In the genomic region with DNA sequence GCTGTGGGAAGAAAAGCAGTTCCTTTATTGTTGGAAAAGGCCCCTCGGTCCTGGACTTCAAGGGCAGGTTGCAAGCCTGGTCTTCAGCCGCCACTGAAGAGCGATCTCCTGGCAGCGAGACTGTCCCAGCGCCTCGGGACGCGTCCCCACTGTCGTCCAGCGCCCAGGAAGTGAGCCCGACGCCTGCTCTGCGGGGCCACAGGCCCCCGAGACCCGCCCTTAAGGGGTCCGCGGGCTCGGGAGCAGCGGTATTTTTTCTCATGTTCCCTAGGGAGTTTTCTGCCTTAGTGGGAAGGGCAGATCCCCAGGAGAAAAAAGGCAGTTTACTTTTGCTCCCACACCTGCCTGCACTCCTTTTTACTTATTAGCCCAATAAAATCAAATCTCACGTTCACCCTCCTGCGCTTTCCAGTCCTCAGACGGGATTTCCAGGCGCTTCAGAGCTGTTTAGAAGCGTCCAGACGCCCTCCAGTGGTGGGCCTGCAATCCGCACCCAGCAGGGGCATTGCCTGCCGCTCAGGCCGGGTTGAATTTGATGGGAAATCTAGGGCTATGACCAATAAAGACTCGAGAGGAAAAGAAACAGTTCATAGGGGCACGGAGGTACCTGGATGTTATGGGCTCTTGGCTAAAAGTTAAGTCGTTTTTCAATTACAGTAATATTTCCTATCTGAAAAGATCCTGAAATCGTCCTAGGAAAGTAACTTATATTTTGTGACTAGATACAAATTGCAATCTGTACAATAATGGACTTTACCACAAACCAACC, we compare ENCODE assay signal across 8 cellular contexts. TPM values are rescaled to one million over a fixed set of nuclear protein-coding genes. Genes with fewer than 3 reads are reported as not detected.
DNase-seq lines count a peak whose midpoint lies in the region; ATAC-seq, FAIRE-seq and TF ChIP-seq lines count a peak whose summit lies in the region.

No MANE protein-coding gene starts in this region.

- H3K9me3 ChIP-seq in GM12878 (replicated peaks; ENCODE audit: control insufficient read depth, insufficient read depth, low read length) = no peaks in the 10 kb centered on the region

- H3K4me1 ChIP-seq in GM12878 (ENCODE audit: control insufficient read depth, insufficient read depth, low read length) = peaks cover 10% of the 10 kb centered on the region

- peaks cover 29% of the 10 kb centered on the region for H3K79me2 ChIP-seq in GM12878 (ENCODE audit: control insufficient read depth, insufficient read depth, low read length)

- peak; percentile 96 to 99 (median 97) for TF ChIP-seq CTCF in GM12878 (IDR thresholded peaks at IDR 0.05 in 2 of 3, conservative IDR thresholded peaks at IDR 0.05 in 1 of 3; ENCODE audit: control insufficient read depth in 2 of 3, extremely low read depth in 1 of 3, insufficient read depth in 1 of 3, low read depth in 3 of 3, low read length in 3 of 3)
- TF ChIP-seq CTCF in retinal pigment epithelial cell (conservative IDR thresholded peaks at IDR 0.05; ENCODE audit: low read depth, low read length) = peak; percentile 99

- no peaks in the 10 kb centered on the region for H4K20me1 ChIP-seq in GM12878 (ENCODE audit: control insufficient read depth, insufficient read depth)

- POLR2A ChIA-PET in GM12878 (lab: Charles Lee) = no interaction called here

- H3K36me3 ChIP-seq in GM12878 (ENCODE audit: control insufficient read depth in 2 of 2, insufficient read depth in 2 of 2, low read length in 1 of 2) = no peaks in the 10 kb centered on the region

- peak; percentile 70 for ATAC-seq in GM18498 (IDR thresholded peaks at IDR 0.05; ENCODE audit: unreplicated experiment)
- peak; percentile 76 for ATAC-seq in HG02885 (IDR thresholded peaks at IDR 0.05; ENCODE audit: poor library complexity, unreplicated experiment)
- ATAC-seq in GM12878 = peak; percentile 72

- peak overlapping the region; percentile 63 for H2AFZ ChIP-seq in GM12878 (ENCODE audit: control insufficient read depth, low read depth, low read length)

- H3K4me2 ChIP-seq in GM12878 (ENCODE audit: control insufficient read depth, insufficient read depth) = peak overlapping the region; percentile 88

- CTCF ChIA-PET in GM12878 (lab: Yijun Ruan, JAX) = interaction anchor here (0.6 to 4.1 kb wide), 30 partner anchors 10 to 1404 kb away, joined by 3 to 30 read pairs (median 4); no protein-coding TSS in a partner anchor

- TF ChIP-seq EP300 in GM12878 (IDR thresholded peaks at IDR 0.05; ENCODE audit: borderline replicate concordance in 1 of 2, control insufficient read depth in 1 of 2, low read depth in 2 of 2, low read length in 2 of 2) = no peak

- peak; percentile 7 for FAIRE-seq in GM12878 (lab: Jason Lieb, UNC)

- intact Hi-C loops in GM12878 (cut with micrococcal nuclease; ENCODE audit: unreplicated experiment) = loop anchor here (1.0 to 10.0 kb wide), 12 partner anchors 101 to 989 kb away; no protein-coding TSS in a partner anchor

- no TSS peak for BruUV-seq in GM12878 (replicated peaks; lab: Mats Ljungman, UMichigan)

- 3% methylated on average over 30 of the region's 32 CpGs for WGBS in GM12878 (ENCODE audit: insufficient coverage, insufficient replicate concordance, low lambda C conversion rate, missing lambda C conversion rate)

- peak overlapping the region; percentile 26; the same call in 1 of the 2 replicates for H3K27ac ChIP-seq in GM12878 (ENCODE audit: control insufficient read depth, insufficient read depth)

- RAD21 ChIA-PET in GM12878 (lab: Charles Lee; ENCODE audit: unreplicated experiment) = interaction anchor here (1.0 to 2.5 kb wide), 8 partner anchors 9 to 1404 kb away, joined by 3 to 20 read pairs (median 6); no protein-coding TSS in a partner anchor

- peak overlapping the region; percentile 57 for H3K9ac ChIP-seq in GM12878 (ENCODE audit: control insufficient read depth, insufficient read depth, low read length)

- DNase-seq in NCI-H1694 treated with DMSO at 0.1 percent for 48 hours (lab: John Stamatoyannopoulos, UW) = peak; percentile 84
- DNase-seq in T-helper 9 cell = peak; percentile 38
- peak; percentile 59 for DNase-seq in GM12878 (ENCODE audit: low read depth, low spot score)
- DNase-seq in hippocampal formation (lab: John Stamatoyannopoulos, UW) = peak; percentile 70 to 71
- peak; percentile 78 for DNase-seq in retinal pigment epithelial cell (ENCODE audit: low read depth)
- DNase-seq in GF-D8 (lab: John Stamatoyannopoulos, UW) = no peak

- in situ Hi-C loops in GM12878 (cut with MboI) = loop anchor here (10.0 kb wide), 1 partner anchor 569 kb away; no protein-coding TSS in a partner anchor

- TF ChIP-seq POLR2A in GM12878 (IDR thresholded peaks at IDR 0.05; ENCODE audit: low read depth, low read length) = no peak

- peak; percentile 98 for TF ChIP-seq RAD21 in GM12878 (IDR thresholded peaks at IDR 0.05; ENCODE audit: insufficient read depth, low read depth, low read length)

- H3K27me3 ChIP-seq in GM12878 (replicated peaks in 1 of 2; ENCODE audit: control insufficient read depth in 2 of 2, insufficient read depth in 2 of 2, low read length in 1 of 2) = peaks cover 0 to 4% of the 10 kb centered on the region in 2 experiments; a peak in 2 of 4 replicates

- SMC1A ChIA-PET in GM12878 (lab: Charles Lee; ENCODE audit: uncharacterized antibody, unreplicated experiment) = interaction anchor here (0.5 to 4.0 kb wide), 20 partner anchors 8 to 816 kb away, joined by 3 to 23 read pairs (median 4); no protein-coding TSS in a partner anchor

- H3K4me3 ChIP-seq in GM12878 (peak overlapping the region; percentile 69), retinal pigment epithelial cell (ENCODE audit: low read length) (peak overlapping the region; percentile 95)

TF ChIP-seq in GM12878, 131 proteins besides CTCF, POLR2A, EP300 and RAD21 (continues in another document):
- no peak for TF ChIP-seq SMAD5 (IDR thresholded peaks at IDR 0.05; ENCODE audit: low read depth)
- TF ChIP-seq ASH2L (IDR thresholded peaks at IDR 0.05; ENCODE audit: borderline replicate concordance, low read depth) = no peak
- no peak for TF ChIP-seq BRCA1 (IDR thresholded peaks at IDR 0.05; ENCODE audit: low read depth, low read length)
- peak; percentile 52 for TF ChIP-seq RELA (IDR thresholded peaks at IDR 0.05; ENCODE audit: borderline replicate concordance, partially characterized antibody)
- TF ChIP-seq HDAC2 (IDR thresholded peaks at IDR 0.05) = no peak
- TF ChIP-seq FOXM1 (IDR thresholded peaks at IDR 0.05; ENCODE audit: low read depth, low read length) = no peak
- TF ChIP-seq, protein P1, sequence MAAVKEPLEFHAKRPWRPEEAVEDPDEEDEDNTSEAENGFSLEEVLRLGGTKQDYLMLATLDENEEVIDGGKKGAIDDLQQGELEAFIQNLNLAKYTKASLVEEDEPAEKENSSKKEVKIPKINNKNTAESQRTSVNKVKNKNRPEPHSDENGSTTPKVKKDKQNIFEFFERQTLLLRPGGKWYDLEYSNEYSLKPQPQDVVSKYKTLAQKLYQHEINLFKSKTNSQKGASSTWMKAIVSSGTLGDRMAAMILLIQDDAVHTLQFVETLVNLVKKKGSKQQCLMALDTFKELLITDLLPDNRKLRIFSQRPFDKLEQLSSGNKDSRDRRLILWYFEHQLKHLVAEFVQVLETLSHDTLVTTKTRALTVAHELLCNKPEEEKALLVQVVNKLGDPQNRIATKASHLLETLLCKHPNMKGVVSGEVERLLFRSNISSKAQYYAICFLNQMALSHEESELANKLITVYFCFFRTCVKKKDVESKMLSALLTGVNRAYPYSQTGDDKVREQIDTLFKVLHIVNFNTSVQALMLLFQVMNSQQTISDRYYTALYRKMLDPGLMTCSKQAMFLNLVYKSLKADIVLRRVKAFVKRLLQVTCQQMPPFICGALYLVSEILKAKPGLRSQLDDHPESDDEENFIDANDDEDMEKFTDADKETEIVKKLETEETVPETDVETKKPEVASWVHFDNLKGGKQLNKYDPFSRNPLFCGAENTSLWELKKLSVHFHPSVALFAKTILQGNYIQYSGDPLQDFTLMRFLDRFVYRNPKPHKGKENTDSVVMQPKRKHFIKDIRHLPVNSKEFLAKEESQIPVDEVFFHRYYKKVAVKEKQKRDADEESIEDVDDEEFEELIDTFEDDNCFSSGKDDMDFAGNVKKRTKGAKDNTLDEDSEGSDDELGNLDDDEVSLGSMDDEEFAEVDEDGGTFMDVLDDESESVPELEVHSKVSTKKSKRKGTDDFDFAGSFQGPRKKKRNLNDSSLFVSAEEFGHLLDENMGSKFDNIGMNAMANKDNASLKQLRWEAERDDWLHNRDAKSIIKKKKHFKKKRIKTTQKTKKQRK (IDR thresholded peaks at IDR 0.05; ENCODE audit: low read depth, low read length) = no peak
- TF ChIP-seq BMI1 (IDR thresholded peaks at IDR 0.05; ENCODE audit: borderline replicate concordance) = no peak
- no peak for TF ChIP-seq MTA2 (IDR thresholded peaks at IDR 0.05; ENCODE audit: low read depth)
- no peak for TF ChIP-seq RUNX3 (IDR thresholded peaks at IDR 0.05; ENCODE audit: low read length)
- no peak for TF ChIP-seq SPI1 (IDR thresholded peaks at IDR 0.05; ENCODE audit: borderline replicate concordance, insufficient read depth, low read depth, low read length)
- TF ChIP-seq RFX5 (IDR thresholded peaks at IDR 0.05; ENCODE audit: low read depth, low read length) = no peak
- TF ChIP-seq, protein P2, sequence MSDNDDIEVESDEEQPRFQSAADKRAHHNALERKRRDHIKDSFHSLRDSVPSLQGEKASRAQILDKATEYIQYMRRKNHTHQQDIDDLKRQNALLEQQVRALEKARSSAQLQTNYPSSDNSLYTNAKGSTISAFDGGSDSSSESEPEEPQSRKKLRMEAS (IDR thresholded peaks at IDR 0.05; ENCODE audit: low read depth, low read length) = no peak
- no peak for TF ChIP-seq NFYA (IDR thresholded peaks at IDR 0.05; ENCODE audit: borderline replicate concordance, low read depth, low read length)
- TF ChIP-seq TCF7 (IDR thresholded peaks at IDR 0.05; ENCODE audit: borderline replicate concordance) = no peak

RNA-seq across cellular contexts. Expression of a gene that starts 2.8 kb away (rescaled TPM):
- 67.7 and 72.6 TPM in 2 replicates for total RNA-seq in GM12878 (2013; cell fraction: nucleolus; rRNA removed)
- total RNA-seq in GM12878 (2014; rRNA removed) (2.6 and 3.7 TPM in 2 replicates), GM12878 (2014; rRNA removed; fragmentation: Illumina TruSeq; extraction: Trizol) (3.7 and 4.0 TPM in 2 replicates), GM12878 (2021) (11.4 and 13.5 TPM in 2 replicates)
- polyA plus RNA-seq in GM12878 (2011; ENCODE audit: low read depth) = 13.2 TPM
- polyA plus RNA-seq in GM12878 (2011; rRNA removed) (0.09 and 0.19 TPM in 2 replicates), GM12878 (2014; fragmentation: Illumina TruSeq; extraction: Trizol) (3.8 and 4.6 TPM in 2 replicates), GM12878 (2014; fragmentation: Nextera tagmentation; extraction: Ambion mirVana) (1 to 10 TPM; 2.1 to 7.6 TPM), GM12878 (2014; rRNA removed) (1.5 and 1.6 TPM in 2 replicates), GM12878 (2016; fragmentation: Nextera tagmentation; extraction: Ambion mirVana) (10 to 100 TPM in 1 of 2 experiments, 1 to 10 TPM in 1; 9.8 to 12.6 TPM)
- 0.05 and 0.31 TPM in 2 replicates for polyA plus RNA-seq in GM12878 (2011; cell fraction: cytosol; rRNA removed)
- 0.27 and 0.67 TPM in 2 replicates for polyA plus RNA-seq in GM12878 (2011; cell fraction: nucleus; rRNA removed)
- polyA plus RNA-seq in GM12878 (2012) = 3.3 and 4.4 TPM in 2 replicates
- 0.29 and 0.88 TPM in 2 replicates for polyA minus RNA-seq in GM12878 (2011; rRNA and poly(A)+ RNA removed)
- 0.21 TPM in 1 of 2 replicates, not detected in the other for polyA minus RNA-seq in GM12878 (2011; cell fraction: cytosol; rRNA and poly(A)+ RNA removed)
- 1.1 and 2.1 TPM in 2 replicates for polyA minus RNA-seq in GM12878 (2011; cell fraction: nucleus; rRNA and poly(A)+ RNA removed)
